In genomic region chr4:53474178-53474577, GRCh38 we compare ENCODE assay signal across 22 cellular contexts.
"Had no signal": no experiment of that assay in that cellular context is flagged by ENCODE, and none has a peak within 500 bp of the region (broad histone marks: within the 10 kb centered on the region; RNA-seq: fewer than 3 reads in every experiment).

No MANE protein-coding gene starts in this region.

- H3K9me3 Mint-ChIP-seq: type B pancreatic cell had no signal

- H3K27me3 Mint-ChIP-seq: memory B cell, type B pancreatic cell had no signal

- H3K36me3 Mint-ChIP-seq: immature natural killer cell, memory B cell had no signal

- H3K4me3 ChIP-seq: dorsolateral prefrontal cortex, lower lobe of right lung, ovary, right lobe of liver, testis, tibial artery had no signal

- H3K27me3 ChIP-seq: dorsolateral prefrontal cortex, ovary, right lobe of liver, testis, tibial artery had no signal

- H3K4me3 Mint-ChIP-seq: immature natural killer cell, memory B cell, natural killer cell, type B pancreatic cell had no signal

- DNase-seq: dorsolateral prefrontal cortex; effector CD4-positive, alpha-beta T cell; hypothalamus; immature natural killer cell; islet precursor cell; kidney glomerular epithelial cell; left ventricle myocardium superior; lower lobe of right lung; natural killer cell; occipital lobe; ovary; posterior cingulate gyrus; right lobe of liver; small intestine; stimulated activated CD4-positive, alpha-beta T cell treated with anti-CD3 and anti-CD28 coated beads, Interleukin-15, amount 100 ng/mL, for 24 hours; stimulated activated CD4-positive, alpha-beta T cell treated with anti-CD3 and anti-CD28 coated beads, Interleukin-2, amount 100 ng/mL, for 48 hours; stimulated activated naive CD4-positive, alpha-beta T cell; substantia nigra; testis; tibial artery had no signal

- H3K9me3 ChIP-seq: lower lobe of right lung, ovary, right lobe of liver, testis, tibial artery had no signal

- H3K27ac ChIP-seq: lower lobe of right lung, ovary, right lobe of liver, testis, tibial artery had no signal

- H3K36me3 ChIP-seq: lower lobe of right lung, ovary, right lobe of liver had no signal

- H3K27ac Mint-ChIP-seq: immature natural killer cell, memory B cell, natural killer cell, type B pancreatic cell had no signal

- H3K4me1 Mint-ChIP-seq: immature natural killer cell, memory B cell, natural killer cell had no signal

- H3K4me1 ChIP-seq: lower lobe of right lung, right lobe of liver, testis, tibial artery had no signal

- ATAC-seq: left ventricle myocardium superior, lower lobe of right lung, natural killer cell had no signal
